ENCODE assay signal across 1 cellular context in the genomic region with DNA sequence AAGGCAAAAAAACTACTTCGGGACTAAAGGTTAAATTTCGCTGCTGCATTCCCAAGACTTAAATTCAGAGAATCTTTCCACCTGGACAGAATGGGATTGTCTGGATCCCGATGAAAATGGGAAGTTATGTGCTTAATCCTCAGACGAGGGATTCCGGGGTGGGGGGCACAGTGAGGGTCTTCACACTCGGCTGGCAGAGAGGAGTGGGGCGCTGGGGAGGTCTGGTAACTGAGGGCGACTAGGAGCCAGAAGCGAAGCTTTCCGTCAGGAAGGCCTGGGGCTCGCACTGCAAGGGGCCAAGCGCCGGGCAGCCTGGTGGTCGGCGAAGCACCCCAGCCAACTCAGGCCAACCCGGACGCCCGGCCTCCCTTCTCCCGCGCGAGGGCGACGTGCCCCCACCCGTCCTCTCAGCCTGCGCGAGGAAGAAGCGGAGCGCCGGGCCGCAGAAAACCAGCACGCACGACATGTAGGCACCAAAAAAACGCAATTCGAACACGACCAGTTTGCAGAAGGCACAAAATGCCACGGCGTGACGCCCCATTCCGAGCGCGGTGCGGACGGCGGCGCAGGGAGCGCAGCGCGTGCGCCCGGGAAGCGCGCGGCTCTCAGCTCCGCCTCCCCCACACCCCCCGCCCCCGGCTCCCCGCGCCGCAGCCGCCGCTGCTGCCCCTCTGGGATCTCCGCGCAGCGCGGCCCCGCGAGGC.
A peak's percentile ranks its signal among the peaks of the same experiment; 100 is the strongest.
TF ChIP-seq lines count a peak whose summit lies in the region.

No MANE protein-coding gene starts in this region.

TF ChIP-seq in HEK293, 187 proteins besides CTCF, POLR2A, EP300 and RAD21 (continued from another document):
- TF ChIP-seq, protein P1, sequence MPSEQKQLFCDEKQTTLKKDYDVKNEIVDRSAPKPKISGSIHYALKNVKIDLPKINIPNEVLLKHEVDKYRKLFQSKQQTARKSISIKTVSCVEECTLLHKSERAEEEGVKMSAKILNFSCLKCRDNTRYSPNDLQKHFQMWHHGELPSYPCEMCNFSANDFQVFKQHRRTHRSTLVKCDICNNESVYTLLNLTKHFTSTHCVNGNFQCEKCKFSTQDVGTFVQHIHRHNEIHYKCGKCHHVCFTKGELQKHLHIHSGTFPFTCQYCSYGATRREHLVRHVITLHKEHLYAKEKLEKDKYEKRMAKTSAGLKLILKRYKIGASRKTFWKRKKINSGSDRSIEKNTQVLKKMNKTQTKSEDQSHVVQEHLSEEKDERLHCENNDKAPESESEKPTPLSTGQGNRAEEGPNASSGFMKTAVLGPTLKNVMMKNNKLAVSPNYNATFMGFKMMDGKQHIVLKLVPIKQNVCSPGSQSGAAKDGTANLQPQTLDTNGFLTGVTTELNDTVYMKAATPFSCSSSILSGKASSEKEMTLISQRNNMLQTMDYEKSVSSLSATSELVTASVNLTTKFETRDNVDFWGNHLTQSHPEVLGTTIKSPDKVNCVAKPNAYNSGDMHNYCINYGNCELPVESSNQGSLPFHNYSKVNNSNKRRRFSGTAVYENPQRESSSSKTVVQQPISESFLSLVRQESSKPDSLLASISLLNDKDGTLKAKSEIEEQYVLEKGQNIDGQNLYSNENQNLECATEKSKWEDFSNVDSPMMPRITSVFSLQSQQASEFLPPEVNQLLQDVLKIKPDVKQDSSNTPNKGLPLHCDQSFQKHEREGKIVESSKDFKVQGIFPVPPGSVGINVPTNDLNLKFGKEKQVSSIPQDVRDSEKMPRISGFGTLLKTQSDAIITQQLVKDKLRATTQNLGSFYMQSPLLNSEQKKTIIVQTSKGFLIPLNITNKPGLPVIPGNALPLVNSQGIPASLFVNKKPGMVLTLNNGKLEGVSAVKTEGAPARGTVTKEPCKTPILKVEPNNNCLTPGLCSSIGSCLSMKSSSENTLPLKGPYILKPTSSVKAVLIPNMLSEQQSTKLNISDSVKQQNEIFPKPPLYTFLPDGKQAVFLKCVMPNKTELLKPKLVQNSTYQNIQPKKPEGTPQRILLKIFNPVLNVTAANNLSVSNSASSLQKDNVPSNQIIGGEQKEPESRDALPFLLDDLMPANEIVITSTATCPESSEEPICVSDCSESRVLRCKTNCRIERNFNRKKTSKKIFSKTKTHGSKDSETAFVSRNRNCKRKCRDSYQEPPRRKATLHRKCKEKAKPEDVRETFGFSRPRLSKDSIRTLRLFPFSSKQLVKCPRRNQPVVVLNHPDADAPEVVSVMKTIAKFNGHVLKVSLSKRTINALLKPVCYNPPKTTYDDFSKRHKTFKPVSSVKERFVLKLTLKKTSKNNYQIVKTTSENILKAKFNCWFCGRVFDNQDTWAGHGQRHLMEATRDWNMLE (tag by site-specific recombination; conservative IDR thresholded peaks at IDR 0.05; ENCODE audit: low read depth): no peak
- TF ChIP-seq MEIS1 (CRISPR knock-in tag; IDR thresholded peaks at IDR 0.05; ENCODE audit: borderline replicate concordance) (no peak), SETDB1 (IDR thresholded peaks at IDR 0.05; ENCODE audit: insufficient read length, low read length) (no peak), ZNF621 (tag by site-specific recombination; IDR thresholded peaks at IDR 0.05) (no peak), ZNF140 (tag by site-specific recombination; IDR thresholded peaks at IDR 0.05) (no peak), ZEB2 (tag by site-specific recombination; IDR thresholded peaks at IDR 0.05) (peak; percentile 57), ZBTB17 (tag by site-specific recombination; IDR thresholded peaks at IDR 0.05) (peak; percentile 17; the same call in 1 of the 2 replicates), OVOL3 (tag by site-specific recombination; IDR thresholded peaks at IDR 0.05) (no peak), ZBTB8A (tag by site-specific recombination; IDR thresholded peaks at IDR 0.05) (peak; percentile 83), ZNF514 (tag by site-specific recombination; IDR thresholded peaks at IDR 0.05) (no peak), ZNF266 (tag by site-specific recombination; IDR thresholded peaks at IDR 0.05; ENCODE audit: low read depth) (no peak), ZNF791 (tag by site-specific recombination; IDR thresholded peaks at IDR 0.05) (no peak), ZFP69B (tag by site-specific recombination; IDR thresholded peaks at IDR 0.05) (no peak), ZNF530 (tag by site-specific recombination; IDR thresholded peaks at IDR 0.05; ENCODE audit: low read depth) (no peak), ZBTB21 (tag by site-specific recombination; IDR thresholded peaks at IDR 0.05) (no peak), ZNF391 (tag by site-specific recombination; IDR thresholded peaks at IDR 0.05; ENCODE audit: borderline replicate concordance, low read depth) (0 out of 2 replicates have a peak, but pooled peaks have one; percentile 23), ZNF561 (tag by site-specific recombination; IDR thresholded peaks at IDR 0.05; ENCODE audit: borderline replicate concordance) (no peak), SCRT2 (tag by site-specific recombination; IDR thresholded peaks at IDR 0.05) (no peak), ZNF843 (tag by site-specific recombination; IDR thresholded peaks at IDR 0.05) (no peak), SP7 (tag by site-specific recombination; IDR thresholded peaks at IDR 0.05) (0 out of 2 replicates have a peak, but pooled peaks have one; percentile 43), ZNF830 (tag by site-specific recombination; IDR thresholded peaks at IDR 0.05; ENCODE audit: low read depth) (no peak), ZNF473 (tag by site-specific recombination; IDR thresholded peaks at IDR 0.05) (no peak), ZNF169 (tag by site-specific recombination; IDR thresholded peaks at IDR 0.05) (no peak), ZNF776 (tag by site-specific recombination; IDR thresholded peaks at IDR 0.05; ENCODE audit: borderline replicate concordance) (no peak), ZNF677 (tag by site-specific recombination; IDR thresholded peaks at IDR 0.05) (no peak), ZNF2 (tag by site-specific recombination; IDR thresholded peaks at IDR 0.05) (no peak), ZNF664 (tag by site-specific recombination; IDR thresholded peaks at IDR 0.05) (no peak), ZNF549 (tag by site-specific recombination; IDR thresholded peaks at IDR 0.05) (no peak), ZNF146 (tag by site-specific recombination; IDR thresholded peaks at IDR 0.05) (no peak), ZNF239 (tag by site-specific recombination; IDR thresholded peaks at IDR 0.05) (no peak)
- TF ChIP-seq, protein P2, sequence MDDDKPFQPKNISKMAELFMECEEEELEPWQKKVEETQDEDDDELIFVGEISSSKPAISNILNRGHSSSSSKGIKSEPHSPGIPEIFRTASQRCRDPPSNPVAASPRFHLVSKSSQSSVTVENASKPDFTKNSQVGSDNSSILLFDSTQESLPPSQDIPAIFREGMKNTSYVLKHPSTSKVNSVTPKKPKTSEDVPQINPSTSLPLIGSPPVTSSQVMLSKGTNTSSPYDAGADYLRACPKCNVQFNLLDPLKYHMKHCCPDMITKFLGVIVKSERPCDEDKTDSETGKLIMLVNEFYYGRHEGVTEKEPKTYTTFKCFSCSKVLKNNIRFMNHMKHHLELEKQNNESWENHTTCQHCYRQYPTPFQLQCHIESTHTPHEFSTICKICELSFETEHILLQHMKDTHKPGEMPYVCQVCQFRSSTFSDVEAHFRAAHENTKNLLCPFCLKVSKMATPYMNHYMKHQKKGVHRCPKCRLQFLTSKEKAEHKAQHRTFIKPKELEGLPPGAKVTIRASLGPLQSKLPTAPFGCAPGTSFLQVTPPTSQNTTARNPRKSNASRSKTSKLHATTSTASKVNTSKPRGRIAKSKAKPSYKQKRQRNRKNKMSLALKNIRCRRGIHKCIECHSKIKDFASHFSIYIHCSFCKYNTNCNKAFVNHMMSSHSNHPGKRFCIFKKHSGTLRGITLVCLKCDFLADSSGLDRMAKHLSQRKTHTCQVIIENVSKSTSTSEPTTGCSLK (tag by site-specific recombination; IDR thresholded peaks at IDR 0.05): no peak
- TF ChIP-seq, protein P3, sequence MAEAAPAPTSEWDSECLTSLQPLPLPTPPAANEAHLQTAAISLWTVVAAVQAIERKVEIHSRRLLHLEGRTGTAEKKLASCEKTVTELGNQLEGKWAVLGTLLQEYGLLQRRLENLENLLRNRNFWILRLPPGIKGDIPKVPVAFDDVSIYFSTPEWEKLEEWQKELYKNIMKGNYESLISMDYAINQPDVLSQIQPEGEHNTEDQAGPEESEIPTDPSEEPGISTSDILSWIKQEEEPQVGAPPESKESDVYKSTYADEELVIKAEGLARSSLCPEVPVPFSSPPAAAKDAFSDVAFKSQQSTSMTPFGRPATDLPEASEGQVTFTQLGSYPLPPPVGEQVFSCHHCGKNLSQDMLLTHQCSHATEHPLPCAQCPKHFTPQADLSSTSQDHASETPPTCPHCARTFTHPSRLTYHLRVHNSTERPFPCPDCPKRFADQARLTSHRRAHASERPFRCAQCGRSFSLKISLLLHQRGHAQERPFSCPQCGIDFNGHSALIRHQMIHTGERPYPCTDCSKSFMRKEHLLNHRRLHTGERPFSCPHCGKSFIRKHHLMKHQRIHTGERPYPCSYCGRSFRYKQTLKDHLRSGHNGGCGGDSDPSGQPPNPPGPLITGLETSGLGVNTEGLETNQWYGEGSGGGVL (tag by site-specific recombination; IDR thresholded peaks at IDR 0.05): no peak
- TF ChIP-seq, protein P4, sequence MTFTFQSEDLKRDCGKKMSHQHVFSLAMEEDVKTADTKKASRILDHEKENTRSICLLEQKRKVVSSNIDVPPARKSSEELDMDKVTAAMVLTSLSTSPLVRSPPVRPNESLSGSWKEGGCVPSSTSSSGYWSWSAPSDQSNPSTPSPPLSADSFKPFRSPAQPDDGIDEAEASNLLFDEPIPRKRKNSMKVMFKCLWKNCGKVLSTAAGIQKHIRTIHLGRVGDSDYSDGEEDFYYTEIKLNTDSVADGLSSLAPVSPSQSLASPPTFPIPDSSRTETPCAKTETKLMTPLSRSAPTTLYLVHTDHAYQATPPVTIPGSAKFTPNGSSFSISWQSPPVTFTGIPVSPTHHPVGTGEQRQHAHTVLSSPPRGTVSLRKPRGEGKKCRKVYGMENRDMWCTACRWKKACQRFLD (tag by site-specific recombination; IDR thresholded peaks at IDR 0.05): no peak
- TF ChIP-seq, protein P5, sequence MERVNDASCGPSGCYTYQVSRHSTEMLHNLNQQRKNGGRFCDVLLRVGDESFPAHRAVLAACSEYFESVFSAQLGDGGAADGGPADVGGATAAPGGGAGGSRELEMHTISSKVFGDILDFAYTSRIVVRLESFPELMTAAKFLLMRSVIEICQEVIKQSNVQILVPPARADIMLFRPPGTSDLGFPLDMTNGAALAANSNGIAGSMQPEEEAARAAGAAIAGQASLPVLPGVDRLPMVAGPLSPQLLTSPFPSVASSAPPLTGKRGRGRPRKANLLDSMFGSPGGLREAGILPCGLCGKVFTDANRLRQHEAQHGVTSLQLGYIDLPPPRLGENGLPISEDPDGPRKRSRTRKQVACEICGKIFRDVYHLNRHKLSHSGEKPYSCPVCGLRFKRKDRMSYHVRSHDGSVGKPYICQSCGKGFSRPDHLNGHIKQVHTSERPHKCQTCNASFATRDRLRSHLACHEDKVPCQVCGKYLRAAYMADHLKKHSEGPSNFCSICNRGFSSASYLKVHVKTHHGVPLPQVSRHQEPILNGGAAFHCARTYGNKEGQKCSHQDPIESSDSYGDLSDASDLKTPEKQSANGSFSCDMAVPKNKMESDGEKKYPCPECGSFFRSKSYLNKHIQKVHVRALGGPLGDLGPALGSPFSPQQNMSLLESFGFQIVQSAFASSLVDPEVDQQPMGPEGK (tag by site-specific recombination; IDR thresholded peaks at IDR 0.05): peak; percentile 75
- TF ChIP-seq, protein P6, sequence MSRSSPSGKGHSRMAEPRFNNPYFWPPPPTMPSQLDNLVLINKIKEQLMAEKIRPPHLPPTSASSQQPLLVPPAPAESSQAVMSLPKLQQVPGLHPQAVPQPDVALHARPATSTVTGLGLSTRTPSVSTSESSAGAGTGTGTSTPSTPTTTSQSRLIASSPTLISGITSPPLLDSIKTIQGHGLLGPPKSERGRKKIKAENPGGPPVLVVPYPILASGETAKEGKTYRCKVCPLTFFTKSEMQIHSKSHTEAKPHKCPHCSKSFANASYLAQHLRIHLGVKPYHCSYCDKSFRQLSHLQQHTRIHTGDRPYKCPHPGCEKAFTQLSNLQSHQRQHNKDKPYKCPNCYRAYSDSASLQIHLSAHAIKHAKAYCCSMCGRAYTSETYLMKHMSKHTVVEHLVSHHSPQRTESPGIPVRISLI (tag by site-specific recombination; IDR thresholded peaks at IDR 0.05): no peak
- TF ChIP-seq, protein P7, sequence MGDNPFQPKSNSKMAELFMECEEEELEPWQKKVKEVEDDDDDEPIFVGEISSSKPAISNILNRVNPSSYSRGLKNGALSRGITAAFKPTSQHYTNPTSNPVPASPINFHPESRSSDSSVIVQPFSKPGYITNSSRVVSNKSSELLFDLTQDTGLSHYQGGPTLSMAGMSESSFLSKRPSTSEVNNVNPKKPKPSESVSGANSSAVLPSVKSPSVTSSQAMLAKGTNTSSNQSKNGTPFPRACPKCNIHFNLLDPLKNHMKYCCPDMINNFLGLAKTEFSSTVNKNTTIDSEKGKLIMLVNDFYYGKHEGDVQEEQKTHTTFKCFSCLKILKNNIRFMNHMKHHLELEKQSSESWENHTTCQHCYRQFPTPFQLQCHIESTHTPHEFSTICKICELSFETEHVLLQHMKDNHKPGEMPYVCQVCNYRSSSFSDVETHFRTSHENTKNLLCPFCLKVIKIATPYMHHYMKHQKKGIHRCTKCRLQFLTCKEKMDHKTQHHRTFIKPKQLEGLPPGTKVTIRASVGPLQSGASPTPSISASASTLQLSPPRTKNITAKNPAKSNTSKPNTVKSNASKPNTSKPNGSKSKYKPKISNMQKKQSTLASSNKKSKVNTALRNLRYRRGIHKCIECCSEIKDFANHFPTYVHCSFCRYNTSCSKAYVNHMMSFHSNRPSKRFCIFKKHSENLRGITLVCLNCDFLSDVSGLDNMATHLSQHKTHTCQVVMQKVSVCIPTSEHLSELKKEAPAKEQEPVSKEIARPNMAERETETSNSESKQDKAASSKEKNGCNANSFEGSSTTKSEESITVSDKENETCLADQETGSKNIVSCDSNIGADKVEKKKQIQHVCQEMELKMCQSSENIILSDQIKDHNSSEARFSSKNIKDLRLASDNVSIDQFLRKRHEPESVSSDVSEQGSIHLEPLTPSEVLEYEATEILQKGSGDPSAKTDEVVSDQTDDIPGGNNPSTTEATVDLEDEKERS (tag by site-specific recombination; IDR thresholded peaks at IDR 0.05): no peak
